24 cellular contexts compared by ENCODE assay signal in the genomic region with DNA sequence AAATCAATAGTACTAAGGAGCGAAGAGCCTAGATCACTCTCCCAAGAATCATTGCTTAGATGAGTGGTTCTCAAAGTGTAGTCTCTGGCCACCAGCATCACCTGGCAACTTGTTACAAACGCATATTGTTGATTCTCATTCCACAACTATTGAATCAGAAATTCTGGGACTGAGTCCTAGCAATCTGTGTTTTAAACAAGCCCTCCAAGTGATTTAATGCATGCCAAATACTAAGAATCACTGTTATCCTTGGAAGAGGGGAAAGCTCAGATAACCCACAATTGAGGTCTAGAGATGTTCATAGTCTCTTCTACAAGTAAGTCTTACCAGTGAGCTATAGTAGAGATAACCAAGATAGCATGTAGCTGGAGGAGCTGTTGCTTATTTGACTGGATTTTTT.
DNase-seq lines count a peak whose midpoint lies in the region; ATAC-seq and TF ChIP-seq lines count a peak whose summit lies in the region.
"Had no signal": no experiment of that assay in that cellular context is flagged by ENCODE, and none has a peak within 500 bp of the region (broad histone marks: within the 10 kb centered on the region; RNA-seq: fewer than 3 reads in every experiment).

No MANE protein-coding gene starts in this region.

- no peak overlapping the region for H3K4me2 ChIP-seq in PC-3 (ENCODE audit: low read length)

- no peak overlapping the region for H3K9ac ChIP-seq in PC-3 (ENCODE audit: low read length)

- intact Hi-C loops in heart right ventricle (cut with DNase I) (no loop called here), left ventricle myocardium inferior (cut with micrococcal nuclease) (no loop called here), PC-3 (cut with micrococcal nuclease) (loop anchor here (1.0 to 5.0 kb wide), 4 partner anchors 177 to 575 kb away; no protein-coding TSS in a partner anchor), breast epithelium (cut with DNase I; ENCODE audit: low total_unique reads) (no loop called here)

- CTCF ChIA-PET in PC-3 (lab: Charles Lee), result interaction anchor here (0.6 kb wide), 1 partner anchor 303 kb away, joined by 3 read pairs; no protein-coding TSS in a partner anchor

- TF ChIP-seq CTCF in heart right ventricle (IDR thresholded peaks at IDR 0.05), result no peak
- TF ChIP-seq CTCF in left ventricle myocardium inferior (IDR thresholded peaks at IDR 0.05; ENCODE audit: borderline replicate concordance), result no peak
- no peak for TF ChIP-seq CTCF in PC-3 (conservative IDR thresholded peaks at IDR 0.05; ENCODE audit: low read depth, low read length)
- no peak for TF ChIP-seq CTCF in breast epithelium (IDR thresholded peaks at IDR 0.05)

- no TSS peak for BruUV-seq in PC-3 (replicated peaks; lab: Mats Ljungman, UMichigan)

- H3K36me3 ChIP-seq in heart right ventricle (no peaks in the 10 kb centered on the region), left ventricle myocardium inferior (no peaks in the 10 kb centered on the region), PC-3 (ENCODE audit: low read depth, low read length) (no peaks in the 10 kb centered on the region), breast epithelium (no peaks in the 10 kb centered on the region)
- H3K36me3 ChIP-seq: prostate gland, WERI-Rb-1 had no signal

- no peaks in the 10 kb centered on the region for H3K79me2 ChIP-seq in PC-3 (ENCODE audit: low read length)

- H3F3A ChIP-seq in PC-3 (ENCODE audit: low read length, unreplicated experiment), result no peaks in the 10 kb centered on the region

- no peaks in the 10 kb centered on the region for H3K9me2 ChIP-seq in PC-3 (replicated peaks; ENCODE audit: low read length)

- no peak for TF ChIP-seq POLR2A in breast epithelium (IDR thresholded peaks at IDR 0.05)

- peak in 6 of 8 donors; percentile 17 to 82 (median 60) for ATAC-seq in heart right ventricle
- ATAC-seq in PC-3, result no peak
- ATAC-seq in HG03045 (IDR thresholded peaks at IDR 0.05; ENCODE audit: unreplicated experiment), result no peak
- ATAC-seq: HCT116, T-helper 17 cell had no signal

- no peak overlapping the region for H3K4me3 ChIP-seq in heart right ventricle
- no peak overlapping the region for H3K4me3 ChIP-seq in left ventricle myocardium inferior
- H3K4me3 ChIP-seq in PC-3 (ENCODE audit: low read length), result no peak overlapping the region
- no peak overlapping the region for H3K4me3 ChIP-seq in breast epithelium
- H3K4me3 ChIP-seq: prostate gland had no signal

- DNase-seq in heart right ventricle, result no peak
- no peak for DNase-seq in left ventricle myocardium inferior
- DNase-seq in PC-3, result peak; percentile 23
- peak; percentile 21 for DNase-seq in fibroblast of peridontal ligament (ENCODE audit: extremely low read depth)
- no peak for DNase-seq in NCI-H1694 treated with DMSO at 0.1 percent for 48 hours (lab: John Stamatoyannopoulos, UW)
- no peak for DNase-seq in activated T-cell treated with anti-CD3 and anti-CD28 coated beads for 4 hours
- DNase-seq in breast epithelium (ENCODE audit: low spot score in 2 of 2), result no peak
- DNase-seq: activated CD4-positive, alpha-beta T cell treated with anti-CD3 and anti-CD28 coated beads, Interleukin-2, amount 50 U/mL, for 4 hours; activated naive CD4-positive, alpha-beta T cell treated with anti-CD3 and anti-CD28 coated beads, Interleukin-2, amount 10 ng/mL, durations not matched to agents 7 days and 5 days; activated T-cell treated with anti-CD3 and anti-CD28 coated beads, Interleukin-2, amount 50 U/mL, for 24 hours; CD4-positive, alpha-beta T cell; effector CD4-positive, alpha-beta T cell; head of caudate nucleus; KBM-7; kidney; NCI-H1092; NCI-H524 treated with DMSO at 0.1 percent for 48 hours; SHP77 treated with DMSO at 0.1 percent for 48 hours; stimulated activated CD4-positive, alpha-beta T cell treated with anti-CD3 and anti-CD28 coated beads, Interleukin-12 subunit alpha, Interleukin-12 subunit beta, amount 100 ng/mL, for 4 hours; T-helper 17 cell had no signal

- POLR2A ChIA-PET in PC-3 (lab: Charles Lee; ENCODE audit: unreplicated experiment), result no interaction called here

- no peak overlapping the region for H2AFZ ChIP-seq in PC-3 (ENCODE audit: low read length)

- no peaks in the 10 kb centered on the region for H4K20me1 ChIP-seq in PC-3 (ENCODE audit: low read length)

- H3K4me1 ChIP-seq in heart right ventricle, result peaks cover 0 to 9% (median 0%) of the 10 kb centered on the region in 9 donors
- H3K4me1 ChIP-seq in left ventricle myocardium inferior, result no peaks in the 10 kb centered on the region
- H3K4me1 ChIP-seq in PC-3 (ENCODE audit: insufficient read depth, low read length), result peaks cover 8% of the 10 kb centered on the region; the same call in 1 of the 2 replicates
- H3K4me1 ChIP-seq in breast epithelium, result no peaks in the 10 kb centered on the region
- H3K4me1 ChIP-seq: prostate gland had no signal

- peaks cover 0 to 6% (median 0%) of the 10 kb centered on the region in 11 donors for H3K9me3 ChIP-seq in heart right ventricle
- peaks cover 4% of the 10 kb centered on the region for H3K9me3 ChIP-seq in left ventricle myocardium inferior (replicated peaks)
- no peaks in the 10 kb centered on the region for H3K9me3 ChIP-seq in PC-3 (ENCODE audit: low read length)
- H3K9me3 ChIP-seq in breast epithelium, result no peaks in the 10 kb centered on the region
- H3K9me3 ChIP-seq: prostate gland had no signal

- 75 to 79% methylated on average over 2 of the region's 2 CpGs for WGBS in heart right ventricle, 2 donors

- H3K27ac ChIP-seq in heart right ventricle, result no peak overlapping the region
- H3K27ac ChIP-seq in left ventricle myocardium inferior (replicated peaks), result no peak overlapping the region
- H3K27ac ChIP-seq in PC-3 (ENCODE audit: low read length), result peak overlapping the region; percentile 25; the same call in 1 of the 2 replicates
- no peak overlapping the region for H3K27ac ChIP-seq in breast epithelium
- H3K27ac ChIP-seq: prostate gland, WERI-Rb-1 had no signal

- no peaks in the 10 kb centered on the region for H3K27me3 ChIP-seq in heart right ventricle
- H3K27me3 ChIP-seq in left ventricle myocardium inferior (ENCODE audit: low read depth), result no peaks in the 10 kb centered on the region
- no peaks in the 10 kb centered on the region for H3K27me3 ChIP-seq in PC-3 (ENCODE audit: low read length)
- H3K27me3 ChIP-seq in breast epithelium, result no peaks in the 10 kb centered on the region

Comparison
In these comparisons a context has a peak if more than half of its experiments do, and no peak if none do; other contexts are left out.
1. ATAC-seq: peak in heart right ventricle (6 of 8); none in PC-3 (single experiment) and HG03045 (single experiment).
2. DNase-seq: peak in PC-3 (single experiment) and fibroblast of peridontal ligament (single experiment); none in heart right ventricle (0 of 2), left ventricle myocardium inferior (single experiment), NCI-H1694 treated with DMSO at 0.1 percent for 48 hours (single experiment), activated T-cell treated with anti-CD3 and anti-CD28 coated beads for 4 hours (single experiment) and breast epithelium (0 of 2).